7 cellular contexts compared by ENCODE assay signal in the genomic region with DNA sequence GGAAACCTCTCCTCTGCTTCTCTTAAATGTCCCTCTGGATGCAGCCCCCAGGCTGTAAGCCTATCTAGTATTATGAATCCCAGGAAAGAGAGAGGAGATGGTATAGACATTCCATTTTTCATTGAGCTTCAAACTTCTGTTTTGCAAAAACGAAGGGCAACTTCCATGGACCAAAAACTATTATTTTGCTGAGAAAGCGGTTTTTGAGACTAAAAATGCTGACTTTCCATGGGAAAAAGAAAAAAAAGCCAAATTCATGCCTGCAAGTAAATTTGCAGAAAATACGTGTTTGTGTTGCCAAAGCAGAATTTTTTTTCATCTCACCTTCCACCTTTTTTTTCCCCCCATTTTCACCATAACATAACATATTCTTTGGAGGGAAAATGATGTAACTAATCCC.
"Had no signal": no experiment of that assay in that cellular context is flagged by ENCODE, and none has a peak within 500 bp of the region (broad histone marks: within the 10 kb centered on the region; RNA-seq: fewer than 3 reads in every experiment).

No MANE protein-coding gene starts in this region.

- DNase-seq: H7, HFFc6, KG1 had no signal

- H3K9me3 ChIP-seq: HAP-1 had no signal

- ATAC-seq: GM23338, HCT116 had no signal

- H3K27ac ChIP-seq: HL-60 had no signal

- H3K4me3 ChIP-seq: GM23338, HAP-1 had no signal

- H3K36me3 ChIP-seq: HAP-1 had no signal

- H3K4me2 ChIP-seq: GM23338 had no signal

- H2AFZ ChIP-seq: GM23338 had no signal
